In the genomic region with DNA sequence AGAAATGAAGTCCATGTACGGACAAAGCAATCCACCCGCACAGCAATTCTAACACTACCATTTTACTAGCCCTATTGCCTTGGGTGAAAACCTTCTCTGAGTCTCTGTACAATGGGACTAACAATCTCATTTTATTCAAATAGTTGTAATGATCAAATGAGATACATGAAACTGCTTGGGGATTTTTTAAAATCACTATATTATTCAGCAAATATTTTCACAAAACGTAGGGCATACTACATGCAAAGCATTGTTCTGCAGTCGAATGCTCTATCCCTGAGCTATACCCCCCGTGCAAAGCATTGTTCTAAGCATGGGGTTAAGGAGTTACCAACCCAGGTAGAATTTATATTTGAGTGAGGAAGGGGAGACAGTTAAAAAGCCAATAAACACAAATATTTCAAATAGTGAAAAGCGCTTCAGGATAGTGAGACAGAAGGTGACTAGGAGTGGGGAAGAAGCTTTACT, we compare ENCODE assay signal across 8 cellular contexts. TPM values are rescaled to one million over a fixed set of nuclear protein-coding genes. Genes with fewer than 3 reads are reported as not detected.
DNase-seq lines count a peak whose midpoint lies in the region; ATAC-seq and TF ChIP-seq lines count a peak whose summit lies in the region.

No MANE protein-coding gene starts in this region.

- CTCF ChIA-PET in activated CD4-positive, alpha-beta T cell treated with anti-CD3 and anti-CD28 coated beads for 36 hours (lab: Charles Lee) = interaction anchor here (0.9 to 2.7 kb wide), 5 partner anchors 9 to 117 kb away, joined by 3 to 11 read pairs (median 5); partner anchors contain the start of gene ATP5MC2
- CTCF ChIA-PET in MCF 10A (lab: Yijun Ruan, JAX) = interaction anchor here (0.9 to 2.1 kb wide), 2 partner anchors 83 to 85 kb away, joined by 3 to 11 read pairs; no protein-coding TSS in a partner anchor

- POLR2A ChIA-PET in activated CD4-positive, alpha-beta T cell treated with anti-CD3 and anti-CD28 coated beads for 36 hours (lab: Charles Lee) = no interaction called here
- POLR2A ChIA-PET in MCF 10A (lab: Yijun Ruan, JAX) = interaction anchor here (0.5 to 7.3 kb wide), 15 partner anchors 13 to 830 kb away, joined by 3 to 132 read pairs (median 5); partner anchors contain the start of genes ATP5MC2 and TARBP2
- POLR2A ChIA-PET in naive thymus-derived CD8-positive, alpha-beta T cell (lab: Charles Lee) = interaction anchor here (2.5 kb wide), 1 partner anchor 50 kb away, joined by 18 read pairs; the partner anchor contains the start of gene ATP5MC2

- H3K36me3 Mint-ChIP-seq in activated CD4-positive, alpha-beta T cell treated with anti-CD3 and anti-CD28 coated beads for 36 hours (ENCODE audit: low read depth) = no peaks in the 10 kb centered on the region
- H3K36me3 Mint-ChIP-seq in MCF 10A (ENCODE audit: insufficient read depth, unreplicated experiment) = no peaks in the 10 kb centered on the region
- H3K36me3 Mint-ChIP-seq in naive thymus-derived CD8-positive, alpha-beta T cell = peaks cover 0 to 2% (median 0%) of the 10 kb centered on the region in 3 donors

- no TSS peak for BruUV-seq in MCF 10A (replicated peaks; lab: Mats Ljungman, UMichigan)

- no peaks in the 10 kb centered on the region for H3K9me3 Mint-ChIP-seq in activated CD4-positive, alpha-beta T cell treated with anti-CD3 and anti-CD28 coated beads for 36 hours (ENCODE audit: low read depth)
- no peaks in the 10 kb centered on the region for H3K9me3 Mint-ChIP-seq in MCF 10A (ENCODE audit: unreplicated experiment)
- H3K9me3 Mint-ChIP-seq in naive thymus-derived CD8-positive, alpha-beta T cell = no peaks in the 10 kb centered on the region

- intact Hi-C loops in activated CD4-positive, alpha-beta T cell treated with anti-CD3 and anti-CD28 coated beads for 36 hours (cut with DNase I, micrococcal nuclease) = loop anchor here (1.0 to 5.0 kb wide), 16 partner anchors 49 to 620 kb away; partner anchors contain the start of genes ATP5MC2 (in 2 of the 2), CALCOCO1 (in 2 of the 2), CSAD (in 1 of the 2) and EIF4B (in 1 of the 2)
- intact Hi-C loops in MCF 10A (cut with micrococcal nuclease) = loop anchor here (1.0 kb wide), 1 partner anchor 83 kb away; no protein-coding TSS in a partner anchor

- peaks cover 34% of the 10 kb centered on the region for H3K4me1 Mint-ChIP-seq in activated CD4-positive, alpha-beta T cell treated with anti-CD3 and anti-CD28 coated beads for 36 hours
- peaks cover 18% of the 10 kb centered on the region for H3K4me1 Mint-ChIP-seq in MCF 10A (ENCODE audit: insufficient read depth, unreplicated experiment)
- H3K4me1 Mint-ChIP-seq in naive thymus-derived CD8-positive, alpha-beta T cell = peaks cover 24 to 49% (median 43%) of the 10 kb centered on the region in 4 donors

- peak overlapping the region; percentile 95 for H3K4me3 Mint-ChIP-seq in activated CD4-positive, alpha-beta T cell treated with anti-CD3 and anti-CD28 coated beads for 36 hours
- H3K4me3 Mint-ChIP-seq in MCF 10A (ENCODE audit: unreplicated experiment) = peak overlapping the region; percentile 96
- peak overlapping the region; percentile 94 to 100 (median 98) for H3K4me3 Mint-ChIP-seq in naive thymus-derived CD8-positive, alpha-beta T cell

- no peaks in the 10 kb centered on the region for H3K27me3 Mint-ChIP-seq in activated CD4-positive, alpha-beta T cell treated with anti-CD3 and anti-CD28 coated beads for 36 hours
- no peaks in the 10 kb centered on the region for H3K27me3 Mint-ChIP-seq in MCF 10A (ENCODE audit: insufficient read depth, unreplicated experiment)
- H3K27me3 Mint-ChIP-seq in naive thymus-derived CD8-positive, alpha-beta T cell = no peaks in the 10 kb centered on the region

- TF ChIP-seq CTCF in MCF 10A (IDR thresholded peaks at IDR 0.05; ENCODE audit: unreplicated experiment) = no peak

- DNase-seq in activated CD4-positive, alpha-beta T cell treated with anti-CD3 and anti-CD28 coated beads for 36 hours = no peak
- no peak for DNase-seq in activated CD4-positive, alpha-beta T cell treated with anti-CD3 and anti-CD28 coated beads, Interleukin-2, amount 50 U/mL, for 4 hours
- DNase-seq in MCF 10A (ENCODE audit: unreplicated experiment) (no peak), Ammon's horn (ENCODE audit: low spot score) (no peak), glomerular visceral epithelial cell (ENCODE audit: extremely low spot score) (no peak)
- no peak for DNase-seq in naive thymus-derived CD8-positive, alpha-beta T cell

- ATAC-seq in activated CD4-positive, alpha-beta T cell treated with anti-CD3 and anti-CD28 coated beads for 36 hours = peak; percentile 1
- ATAC-seq in HG03571 (IDR thresholded peaks at IDR 0.05; ENCODE audit: unreplicated experiment) (peak; percentile 8), GM19467 (IDR thresholded peaks at IDR 0.05; ENCODE audit: unreplicated experiment) (no peak)
- ATAC-seq in naive thymus-derived CD8-positive, alpha-beta T cell = no peak

- peak overlapping the region; percentile 84 for H3K27ac Mint-ChIP-seq in activated CD4-positive, alpha-beta T cell treated with anti-CD3 and anti-CD28 coated beads for 36 hours
- peak overlapping the region; percentile 89 for H3K27ac Mint-ChIP-seq in MCF 10A (ENCODE audit: low read depth, unreplicated experiment)
- peak overlapping the region; percentile 95 to 99 (median 98) for H3K27ac Mint-ChIP-seq in naive thymus-derived CD8-positive, alpha-beta T cell

RNA-seq across cellular contexts. Expression of gene ATF7, which starts 0.6 kb away (rescaled TPM):
- 10 to 100 TPM; 23.0 to 28.1 TPM for total RNA-seq in activated CD4-positive, alpha-beta T cell treated with anti-CD3 and anti-CD28 coated beads for 36 hours
- total RNA-seq in MCF 10A (2022) = 39.6 and 40.8 TPM in 2 replicates
- total RNA-seq in naive thymus-derived CD8-positive, alpha-beta T cell = 10 to 100 TPM; 25.8 to 30.4 TPM
- 10 to 100 TPM; 13.0 to 19.2 (median 13.7) TPM for polyA plus RNA-seq in naive thymus-derived CD8-positive, alpha-beta T cell

RNA-seq across cellular contexts. Expression of gene ATP5MC2, which starts 49.1 kb away (rescaled TPM):
- total RNA-seq in activated CD4-positive, alpha-beta T cell treated with anti-CD3 and anti-CD28 coated beads for 36 hours = 100 to 1,000 TPM; 356 to 415 TPM
- total RNA-seq in MCF 10A (2022) = 328 and 381 TPM in 2 replicates
- total RNA-seq in naive thymus-derived CD8-positive, alpha-beta T cell = 100 to 1,000 TPM; 235 to 250 TPM
- polyA plus RNA-seq in naive thymus-derived CD8-positive, alpha-beta T cell = 100 to 1,000 TPM; 519 to 658 (median 605) TPM

Comparison
In these comparisons a context has a peak if more than half of its experiments do, and no peak if none do; other contexts are left out.
1. ATAC-seq: peak in activated CD4-positive, alpha-beta T cell treated with anti-CD3 and anti-CD28 coated beads for 36 hours (single experiment) and HG03571 (single experiment); none in naive thymus-derived CD8-positive, alpha-beta T cell (0 of 2) and GM19467 (single experiment).
2. Peak in every context shown above with its lines, with median percentiles within 50 percentile points of each other: H3K27ac Mint-ChIP-seq and H3K4me3 Mint-ChIP-seq.